In genomic region chr14:94598506-94598815, GRCh38 we compare ENCODE assay signal across 15 cellular contexts. TPM values are rescaled to one million over a fixed set of nuclear protein-coding genes. Genes with fewer than 3 reads are reported as not detected.
A peak's percentile ranks its signal among the peaks of the same experiment; 100 is the strongest.
DNase-seq lines count a peak whose midpoint lies in the region; ATAC-seq, FAIRE-seq and TF ChIP-seq lines count a peak whose summit lies in the region.
"Had no signal": no experiment of that assay in that cellular context is flagged by ENCODE, and none has a peak within 500 bp of the region (broad histone marks: within the 10 kb centered on the region; RNA-seq: fewer than 3 reads in every experiment).

No MANE protein-coding gene starts in this region.

- H3K4me1 Mint-ChIP-seq in WTC11: peaks cover 18% of the 10 kb centered on the region

- FAIRE-seq in A204.1 (lab: Jason Lieb, UNC) (peak; percentile 95), urothelium cell line (lab: Jason Lieb, UNC) (no peak)

- H3K79me2 ChIP-seq in parathyroid adenoma: no peaks in the 10 kb centered on the region

- 43 to 50% methylated on average over 1 to 2 of the region's 7 CpGs for WGBS in gastroesophageal sphincter (ENCODE audit: low coverage in 1 of 2), 2 donors

- no peaks in the 10 kb centered on the region; the same call in none of the 2 replicates for H3K27me3 Mint-ChIP-seq in WTC11 (ENCODE audit: low read depth)

- TF ChIP-seq EP300 in gastroesophageal sphincter (IDR thresholded peaks at IDR 0.05): no peak

- H3K4me1 ChIP-seq in gastroesophageal sphincter (peaks cover 0 to 46% (median 21%) of the 10 kb centered on the region in 3 donors), parathyroid adenoma (peaks cover 25% of the 10 kb centered on the region)

- H3K27ac ChIP-seq in gastroesophageal sphincter (peak overlapping the region in 3 of 4 donors; percentile 68 to 74 (median 72)), parathyroid adenoma (peak overlapping the region; percentile 63)

- H3K9ac ChIP-seq in parathyroid adenoma: no peak overlapping the region

- no peak for TF ChIP-seq CTCF in WTC11 (IDR thresholded peaks at IDR 0.05)
- TF ChIP-seq CTCF in gastroesophageal sphincter (IDR thresholded peaks at IDR 0.05): no peak
- no peak for TF ChIP-seq CTCF in parathyroid adenoma (IDR thresholded peaks at IDR 0.05)

- CTCF ChIA-PET in WTC11 (lab: Charles Lee): interaction anchor here (2.2 kb wide), 2 partner anchors 49 to 112 kb away, joined by 12 to 14 read pairs; no protein-coding TSS in a partner anchor

- no peak overlapping the region for H2AFZ ChIP-seq in parathyroid adenoma

- H3K4me3 ChIP-seq in gastroesophageal sphincter: no peak overlapping the region
- H3K4me3 ChIP-seq in parathyroid adenoma (ENCODE audit: low read depth, low read length): no peak overlapping the region

- H3K9me3 Mint-ChIP-seq in WTC11: peaks cover 4% of the 10 kb centered on the region
- H3K9me3 Mint-ChIP-seq: mesothelial cell of epicardium had no signal

- TF ChIP-seq POLR2A in gastroesophageal sphincter (IDR thresholded peaks at IDR 0.05): no peak

- DNase-seq in WTC11 (ENCODE audit: low spot score): no peak
- DNase-seq in ureter (ENCODE audit: low spot score): no peak
- DNase-seq in HuH-7 (ENCODE audit: low spot score): no peak
- DNase-seq in central memory CD4-positive, alpha-beta T cell: no peak
- no peak for DNase-seq in urothelium cell line (ENCODE audit: low spot score)
- DNase-seq: GDM1; NCI-H2171; NK-92 treated with Interleukin-12 subunit alpha and Interleukin-12 subunit beta, amount 100 ng/mL, for 24 hours; stimulated activated naive CD4-positive, alpha-beta T cell treated with Interleukin-2 at 50 U/mL for 16 hours had no signal

- POLR2A ChIA-PET in WTC11 (lab: Charles Lee): no interaction called here

- H3K36me3 Mint-ChIP-seq in WTC11: no peaks in the 10 kb centered on the region; the same call in 1 of the 2 replicates
- H3K36me3 Mint-ChIP-seq: mesothelial cell of epicardium had no signal

- 0 out of 2 replicates have a peak overlapping the region, but pooled peaks have one; percentile 6 for H3K27ac Mint-ChIP-seq in WTC11

- ATAC-seq in WTC11 (no peak), gastroesophageal sphincter (no peak)

- H3K4me2 ChIP-seq in parathyroid adenoma (ENCODE audit: low read length): no peak overlapping the region

- H3K9me3 ChIP-seq in gastroesophageal sphincter (no peaks in the 10 kb centered on the region), parathyroid adenoma (ENCODE audit: control insufficient read depth, low read length) (no peaks in the 10 kb centered on the region)

- H3K4me3 Mint-ChIP-seq in WTC11: no peak overlapping the region
- H3K4me3 Mint-ChIP-seq: mesothelial cell of epicardium had no signal

- H3K36me3 ChIP-seq in gastroesophageal sphincter (no peaks in the 10 kb centered on the region), parathyroid adenoma (ENCODE audit: control insufficient read depth, insufficient read depth, low read length) (no peaks in the 10 kb centered on the region)

- no peaks in the 10 kb centered on the region for H3K27me3 ChIP-seq in gastroesophageal sphincter
- H3K27me3 ChIP-seq in parathyroid adenoma (ENCODE audit: control insufficient read depth, insufficient read depth, low read length): no peaks in the 10 kb centered on the region

TF ChIP-seq in WTC11, 78 proteins besides CTCF, POLR2A, EP300 and RAD21 (continues in another document):
- TF ChIP-seq TEAD4 (CRISPR knock-in tag; IDR thresholded peaks at IDR 0.05) (no peak), EMX1 (CRISPR knock-in tag; IDR thresholded peaks at IDR 0.05) (no peak), FOXK1 (CRISPR knock-in tag; IDR thresholded peaks at IDR 0.05) (no peak), ZNF317 (CRISPR knock-in tag; IDR thresholded peaks at IDR 0.05; ENCODE audit: borderline replicate concordance, low read depth) (no peak), STAT6 (CRISPR knock-in tag; conservative IDR thresholded peaks at IDR 0.05; ENCODE audit: low read depth) (no peak), CREM (CRISPR knock-in tag; IDR thresholded peaks at IDR 0.05) (no peak), ZNF121 (CRISPR knock-in tag; IDR thresholded peaks at IDR 0.05) (no peak)
- TF ChIP-seq, protein P1, sequence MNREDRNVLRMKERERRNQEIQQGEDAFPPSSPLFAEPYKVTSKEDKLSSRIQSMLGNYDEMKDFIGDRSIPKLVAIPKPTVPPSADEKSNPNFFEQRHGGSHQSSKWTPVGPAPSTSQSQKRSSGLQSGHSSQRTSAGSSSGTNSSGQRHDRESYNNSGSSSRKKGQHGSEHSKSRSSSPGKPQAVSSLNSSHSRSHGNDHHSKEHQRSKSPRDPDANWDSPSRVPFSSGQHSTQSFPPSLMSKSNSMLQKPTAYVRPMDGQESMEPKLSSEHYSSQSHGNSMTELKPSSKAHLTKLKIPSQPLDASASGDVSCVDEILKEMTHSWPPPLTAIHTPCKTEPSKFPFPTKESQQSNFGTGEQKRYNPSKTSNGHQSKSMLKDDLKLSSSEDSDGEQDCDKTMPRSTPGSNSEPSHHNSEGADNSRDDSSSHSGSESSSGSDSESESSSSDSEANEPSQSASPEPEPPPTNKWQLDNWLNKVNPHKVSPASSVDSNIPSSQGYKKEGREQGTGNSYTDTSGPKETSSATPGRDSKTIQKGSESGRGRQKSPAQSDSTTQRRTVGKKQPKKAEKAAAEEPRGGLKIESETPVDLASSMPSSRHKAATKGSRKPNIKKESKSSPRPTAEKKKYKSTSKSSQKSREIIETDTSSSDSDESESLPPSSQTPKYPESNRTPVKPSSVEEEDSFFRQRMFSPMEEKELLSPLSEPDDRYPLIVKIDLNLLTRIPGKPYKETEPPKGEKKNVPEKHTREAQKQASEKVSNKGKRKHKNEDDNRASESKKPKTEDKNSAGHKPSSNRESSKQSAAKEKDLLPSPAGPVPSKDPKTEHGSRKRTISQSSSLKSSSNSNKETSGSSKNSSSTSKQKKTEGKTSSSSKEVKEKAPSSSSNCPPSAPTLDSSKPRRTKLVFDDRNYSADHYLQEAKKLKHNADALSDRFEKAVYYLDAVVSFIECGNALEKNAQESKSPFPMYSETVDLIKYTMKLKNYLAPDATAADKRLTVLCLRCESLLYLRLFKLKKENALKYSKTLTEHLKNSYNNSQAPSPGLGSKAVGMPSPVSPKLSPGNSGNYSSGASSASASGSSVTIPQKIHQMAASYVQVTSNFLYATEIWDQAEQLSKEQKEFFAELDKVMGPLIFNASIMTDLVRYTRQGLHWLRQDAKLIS (CRISPR knock-in tag; IDR thresholded peaks at IDR 0.05; ENCODE audit: borderline replicate concordance): no peak
- TF ChIP-seq, protein P2, sequence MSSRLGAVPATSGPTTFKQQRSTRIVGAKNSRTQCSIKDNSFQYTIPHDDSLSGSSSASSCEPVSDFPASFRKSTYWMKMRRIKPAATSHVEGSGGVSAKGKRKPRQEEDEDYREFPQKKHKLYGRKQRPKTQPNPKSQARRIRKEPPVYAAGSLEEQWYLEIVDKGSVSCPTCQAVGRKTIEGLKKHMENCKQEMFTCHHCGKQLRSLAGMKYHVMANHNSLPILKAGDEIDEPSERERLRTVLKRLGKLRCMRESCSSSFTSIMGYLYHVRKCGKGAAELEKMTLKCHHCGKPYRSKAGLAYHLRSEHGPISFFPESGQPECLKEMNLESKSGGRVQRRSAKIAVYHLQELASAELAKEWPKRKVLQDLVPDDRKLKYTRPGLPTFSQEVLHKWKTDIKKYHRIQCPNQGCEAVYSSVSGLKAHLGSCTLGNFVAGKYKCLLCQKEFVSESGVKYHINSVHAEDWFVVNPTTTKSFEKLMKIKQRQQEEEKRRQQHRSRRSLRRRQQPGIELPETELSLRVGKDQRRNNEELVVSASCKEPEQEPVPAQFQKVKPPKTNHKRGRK (CRISPR knock-in tag; IDR thresholded peaks at IDR 0.05; ENCODE audit: borderline replicate concordance): no peak
- TF ChIP-seq, protein P3, sequence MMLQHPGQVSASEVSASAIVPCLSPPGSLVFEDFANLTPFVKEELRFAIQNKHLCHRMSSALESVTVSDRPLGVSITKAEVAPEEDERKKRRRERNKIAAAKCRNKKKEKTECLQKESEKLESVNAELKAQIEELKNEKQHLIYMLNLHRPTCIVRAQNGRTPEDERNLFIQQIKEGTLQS (CRISPR knock-in tag; conservative IDR thresholded peaks at IDR 0.05): no peak
- TF ChIP-seq, protein P4, sequence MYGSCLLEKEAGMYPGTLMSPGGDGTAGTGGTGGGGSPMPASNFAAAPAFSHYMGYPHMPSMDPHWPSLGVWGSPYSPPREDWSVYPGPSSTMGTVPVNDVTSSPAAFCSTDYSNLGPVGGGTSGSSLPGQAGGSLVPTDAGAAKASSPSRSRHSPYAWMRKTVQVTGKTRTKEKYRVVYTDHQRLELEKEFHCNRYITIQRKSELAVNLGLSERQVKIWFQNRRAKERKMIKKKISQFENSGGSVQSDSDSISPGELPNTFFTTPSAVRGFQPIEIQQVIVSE (CRISPR knock-in tag; IDR thresholded peaks at IDR 0.05; ENCODE audit: borderline replicate concordance): no peak

RNA-seq across cellular contexts. Expression of gene SERPINA3, which starts 13.7 kb away (rescaled TPM):
- total RNA-seq in WTC11 (2021) (2.7 to 3.5 TPM (median 3.0 TPM) in 3 replicates), gastroesophageal sphincter (100 to 1,000 TPM in 3 of 4 donors, 10 to 100 TPM in 1; 58.4 to 263 (median 215) TPM), ureter (106 TPM)
- total RNA-seq: activated CD8-positive, alpha-beta memory T cell treated with anti-CD3 and anti-CD28 coated beads for 36 hours had no signal

RNA-seq across cellular contexts. Expression of gene SERPINA5, which starts 17.2 kb away (rescaled TPM):
- 1.5 to 3.2 TPM (median 2.2 TPM) in 3 replicates for total RNA-seq in WTC11 (2021)
- 1 to 10 TPM; 2.3 to 8.4 (median 3.7) TPM for total RNA-seq in gastroesophageal sphincter
- 4.4 TPM for total RNA-seq in ureter
- total RNA-seq: activated CD8-positive, alpha-beta memory T cell treated with anti-CD3 and anti-CD28 coated beads for 36 hours had no signal

RNA-seq across cellular contexts. Expression of gene SERPINA4, which starts 37.2 kb away (rescaled TPM):
- total RNA-seq in WTC11 (2021) (0.14 to 0.25 TPM in 2 of 3 replicates, not detected in the other), gastroesophageal sphincter (not detected), ureter (not detected)
- total RNA-seq: activated CD8-positive, alpha-beta memory T cell treated with anti-CD3 and anti-CD28 coated beads for 36 hours; M059J; mesothelial cell of epicardium had no signal

Comparison
In these comparisons a context has a peak if more than half of its experiments do, and no peak if none do; other contexts are left out.
1. RNA of gene SERPINA3, which starts 13.7 kb away (total RNA-seq): 58.4 to 263 TPM in gastroesophageal sphincter and 106 TPM in ureter (single experiment); 2.7 to 3.5 TPM in WTC11; every median in the first group is over 10 times any median in the second.